12 cellular contexts compared by ENCODE assay signal in the genomic region with DNA sequence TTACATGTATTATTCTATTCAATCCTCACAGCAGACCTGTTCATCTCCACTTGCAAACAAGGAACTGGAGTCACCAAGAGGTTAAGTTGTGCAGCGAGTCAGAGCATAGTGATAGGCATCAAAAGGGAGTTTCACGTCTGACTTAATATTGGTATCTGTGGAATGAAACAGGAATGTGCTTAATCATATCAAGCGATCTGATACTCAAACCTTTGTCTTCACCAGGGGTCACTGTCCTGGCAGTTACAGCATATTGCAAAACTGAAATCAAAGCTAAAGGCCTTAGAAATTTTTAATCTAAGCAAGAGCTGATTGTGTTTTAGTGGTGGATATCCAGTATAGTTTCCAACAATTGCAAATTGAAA.
DNase-seq lines count a peak whose midpoint lies in the region; ATAC-seq and TF ChIP-seq lines count a peak whose summit lies in the region.
"Had no signal": no experiment of that assay in that cellular context is flagged by ENCODE, and none has a peak within 500 bp of the region (broad histone marks: within the 10 kb centered on the region; RNA-seq: fewer than 3 reads in every experiment).

No MANE protein-coding gene starts in this region.

- no TSS peak for BruUV-seq in MCF 10A (replicated peaks; lab: Mats Ljungman, UMichigan)

- H3K36me3 ChIP-seq in breast epithelium (no peaks in the 10 kb centered on the region), adipocyte (ENCODE audit: control insufficient read depth, insufficient read depth, low read length, severe bottlenecking) (no peaks in the 10 kb centered on the region), subcutaneous abdominal adipose tissue (ENCODE audit: control insufficient read depth in 5 of 5, insufficient read depth in 5 of 5, low read length in 5 of 5) (no peaks in the 10 kb centered on the region)

- no peak for TF ChIP-seq POLR2A in breast epithelium (IDR thresholded peaks at IDR 0.05)

- peak overlapping the region in 1 of 3 donors; percentile 5 for H3K4me3 ChIP-seq in breast epithelium
- peak overlapping the region; percentile 15 for H3K4me3 ChIP-seq in adipocyte (ENCODE audit: low read length)
- no peak overlapping the region for H3K4me3 ChIP-seq in subcutaneous abdominal adipose tissue (ENCODE audit: low read depth in 1 of 5, low read length in 5 of 5)

- DNase-seq in MCF 10A (ENCODE audit: unreplicated experiment) (peak; percentile 54), breast epithelium (ENCODE audit: low spot score in 2 of 2) (no peak), adipocyte (ENCODE audit: low read depth) (peak; percentile 78), islet precursor cell (peak; percentile 76), DMS114 treated with DMSO at 0.1 percent for 48 hours (lab: John Stamatoyannopoulos, UW; ENCODE audit: unreplicated experiment) (no peak)
- DNase-seq: activated T-cell treated with anti-CD3 and anti-CD28 coated beads, Interleukin-2, amount 50 U/mL, for 72 hours; AML-193; naive thymus-derived CD8-positive, alpha-beta T cell; NCI-H2227 treated with DMSO at 0.1 percent for 48 hours had no signal

- no peak overlapping the region for H3K4me3 Mint-ChIP-seq in MCF 10A (ENCODE audit: unreplicated experiment)
- H3K4me3 Mint-ChIP-seq: activated T-cell treated with anti-CD3 and anti-CD28 coated beads, Interleukin-2, amount 50 U/mL, for 72 hours; naive thymus-derived CD8-positive, alpha-beta T cell had no signal

- no peaks in the 10 kb centered on the region for H3K9me3 Mint-ChIP-seq in MCF 10A (ENCODE audit: unreplicated experiment)
- H3K9me3 Mint-ChIP-seq: activated T-cell treated with anti-CD3 and anti-CD28 coated beads, Interleukin-2, amount 50 U/mL, for 72 hours; naive thymus-derived CD8-positive, alpha-beta T cell had no signal

- ATAC-seq in GM21529 (IDR thresholded peaks at IDR 0.05; ENCODE audit: unreplicated experiment) (no peak), GM18511 (IDR thresholded peaks at IDR 0.05; ENCODE audit: unreplicated experiment) (no peak)
- ATAC-seq: activated T-cell treated with anti-CD3 and anti-CD28 coated beads, Interleukin-2, amount 50 U/mL, for 72 hours; naive thymus-derived CD8-positive, alpha-beta T cell had no signal

- H3K9ac ChIP-seq in adipocyte (ENCODE audit: low read length) (peak overlapping the region; percentile 13), subcutaneous abdominal adipose tissue (ENCODE audit: low read length in 5 of 5) (no peak overlapping the region)

- TF ChIP-seq CTCF in MCF 10A (IDR thresholded peaks at IDR 0.05; ENCODE audit: unreplicated experiment) (no peak), breast epithelium (IDR thresholded peaks at IDR 0.05) (no peak)

- H3K27me3 ChIP-seq in breast epithelium (no peaks in the 10 kb centered on the region), adipocyte (replicated peaks; ENCODE audit: control insufficient read depth, insufficient read depth, low read length) (no peaks in the 10 kb centered on the region), subcutaneous abdominal adipose tissue (ENCODE audit: control insufficient read depth in 5 of 5, insufficient read depth in 4 of 5, low read length in 5 of 5) (no peaks in the 10 kb centered on the region)

- H3K4me1 ChIP-seq in breast epithelium: no peaks in the 10 kb centered on the region
- H3K4me1 ChIP-seq in adipocyte (ENCODE audit: control insufficient read depth, insufficient read depth, low read length): peaks cover 62% of the 10 kb centered on the region
- H3K4me1 ChIP-seq in subcutaneous abdominal adipose tissue (ENCODE audit: control insufficient read depth in 5 of 5, insufficient read depth in 5 of 5, low read length in 5 of 5): peaks cover 0 to 36% (median 9%) of the 10 kb centered on the region in 5 donors

- CTCF ChIA-PET in MCF 10A (lab: Yijun Ruan, JAX): interaction anchor here (0.6 to 1.7 kb wide), 4 partner anchors 12 to 409 kb away, joined by 3 to 5 read pairs (median 4); no protein-coding TSS in a partner anchor

- intact Hi-C loops in MCF 10A (cut with micrococcal nuclease) (loop anchor here (1.0 to 10.0 kb wide), 3 partner anchors 272 to 693 kb away; a partner anchor contains a TSS), breast epithelium (cut with DNase I; ENCODE audit: low total_unique reads) (no loop called here)

- H3K9me3 ChIP-seq in breast epithelium: no peaks in the 10 kb centered on the region
- H3K9me3 ChIP-seq in adipocyte (ENCODE audit: control insufficient read depth, low read length): no peaks in the 10 kb centered on the region
- no peaks in the 10 kb centered on the region for H3K9me3 ChIP-seq in subcutaneous abdominal adipose tissue (ENCODE audit: control insufficient read depth in 5 of 5, low read length in 5 of 5)

- H3K36me3 Mint-ChIP-seq in MCF 10A (ENCODE audit: insufficient read depth, unreplicated experiment): no peaks in the 10 kb centered on the region
- H3K36me3 Mint-ChIP-seq: naive thymus-derived CD8-positive, alpha-beta T cell had no signal

- POLR2A ChIA-PET in MCF 10A (lab: Yijun Ruan, JAX): interaction anchor here (0.6 to 3.7 kb wide), 11 partner anchors 11 to 272 kb away, joined by 3 to 34 read pairs (median 4); a partner anchor contains a TSS

- no peak overlapping the region for H3K27ac Mint-ChIP-seq in MCF 10A (ENCODE audit: low read depth, unreplicated experiment)
- H3K27ac Mint-ChIP-seq: activated T-cell treated with anti-CD3 and anti-CD28 coated beads, Interleukin-2, amount 50 U/mL, for 72 hours; naive thymus-derived CD8-positive, alpha-beta T cell had no signal

- H3K27ac ChIP-seq in breast epithelium (no peak overlapping the region), subcutaneous abdominal adipose tissue (ENCODE audit: low read depth, low read length) (peak overlapping the region; percentile 11)

- H3K4me1 Mint-ChIP-seq in MCF 10A (ENCODE audit: insufficient read depth, unreplicated experiment): peaks cover 28% of the 10 kb centered on the region
- H3K4me1 Mint-ChIP-seq: naive thymus-derived CD8-positive, alpha-beta T cell had no signal

- no peaks in the 10 kb centered on the region for H3K27me3 Mint-ChIP-seq in MCF 10A (ENCODE audit: insufficient read depth, unreplicated experiment)

Comparison
In these comparisons a context has a peak if more than half of its experiments do, and no peak if none do; other contexts are left out.
1. DNase-seq: peak in MCF 10A (single experiment), adipocyte (single experiment) and islet precursor cell (single experiment); none in breast epithelium (0 of 2) and DMS114 treated with DMSO at 0.1 percent for 48 hours (single experiment).